ENCODE assay signal across 24 cellular contexts in genomic region chr14:70685480-70686197, GRCh38. TPM values are rescaled to one million over a fixed set of nuclear protein-coding genes. Genes with fewer than 3 reads are reported as not detected.
DNase-seq lines count a peak whose midpoint lies in the region; ATAC-seq and TF ChIP-seq lines count a peak whose summit lies in the region.
"Had no signal": no experiment of that assay in that cellular context is flagged by ENCODE, and none has a peak within 500 bp of the region (broad histone marks: within the 10 kb centered on the region; RNA-seq: fewer than 3 reads in every experiment).

No MANE protein-coding gene starts in this region.

- peak; percentile 98 for ATAC-seq in WTC11
- ATAC-seq: activated CD4-positive, alpha-beta T cell treated with anti-CD3 and anti-CD28 coated beads for 36 hours; left lobe of liver; naive thymus-derived CD4-positive, alpha-beta T cell had no signal

- peak; percentile 32 for DNase-seq in WTC11 (ENCODE audit: low spot score)
- peak; percentile 23 for DNase-seq in fibroblast of peridontal ligament (ENCODE audit: extremely low read depth)
- peak; percentile 72 for DNase-seq in retinal pigment epithelial cell (ENCODE audit: low read depth)
- no peak for DNase-seq in HAP-1 (ENCODE audit: low spot score in 2 of 2)
- DNase-seq in osteocyte (ENCODE audit: extremely low spot score, unreplicated experiment): no peak
- no peak for DNase-seq in left ventricle myocardium inferior
- DNase-seq: activated CD4-positive, alpha-beta T cell treated with anti-CD3 and anti-CD28 coated beads for 36 hours; activated CD8-positive, alpha-beta memory T cell treated with anti-CD3 and anti-CD28 coated beads for 24 hours; activated gamma-delta T cell; activated T-cell treated with anti-CD3 and anti-CD28 coated beads, Interleukin-2, amount 50 U/mL, for 1 hour; EL; head of caudate nucleus; HFFc6; KBM-7; naive thymus-derived CD4-positive, alpha-beta T cell; NCI-H1436 treated with DMSO at 0.1 percent for 48 hours; NCI-H2107; NCI-H510A had no signal

- CTCF ChIA-PET in WTC11 (lab: Charles Lee): interaction anchor here (1.0 to 1.6 kb wide), 2 partner anchors 23 to 28 kb away, joined by 3 to 8 read pairs; no protein-coding TSS in a partner anchor

- H3K9me3 ChIP-seq in HUES48 (ENCODE audit: control insufficient read depth, insufficient read depth, low read length) (no peaks in the 10 kb centered on the region), HAP-1 (no peaks in the 10 kb centered on the region), left ventricle myocardium inferior (replicated peaks) (no peaks in the 10 kb centered on the region)
- H3K9me3 ChIP-seq: breast epithelium, thoracic aorta had no signal

- H3K4me1 ChIP-seq in HUES48 (ENCODE audit: control insufficient read depth, insufficient read depth, low read length) (peaks cover 26% of the 10 kb centered on the region), HAP-1 (no peaks in the 10 kb centered on the region), left ventricle myocardium inferior (no peaks in the 10 kb centered on the region)
- H3K4me1 ChIP-seq: breast epithelium had no signal

- H3K4me1 Mint-ChIP-seq in WTC11 (peaks cover 48% of the 10 kb centered on the region), osteocyte (ENCODE audit: unreplicated experiment) (no peaks in the 10 kb centered on the region)

- H3K27ac ChIP-seq in HUES48 (ENCODE audit: low read depth, low read length) (peak overlapping the region; percentile 38), left ventricle myocardium inferior (replicated peaks) (no peak overlapping the region)
- H3K27ac ChIP-seq: breast epithelium, C4-2B, coronary artery, thoracic aorta had no signal

- H3K9ac ChIP-seq in HUES48 (ENCODE audit: low read depth, low read length): no peak overlapping the region; the same call in 1 of the 2 replicates

- H3K27me3 Mint-ChIP-seq in WTC11 (ENCODE audit: low read depth): no peaks in the 10 kb centered on the region
- H3K27me3 Mint-ChIP-seq in osteocyte (ENCODE audit: unreplicated experiment): peaks cover 2% of the 10 kb centered on the region
- H3K27me3 Mint-ChIP-seq: activated CD4-positive, alpha-beta T cell treated with anti-CD3 and anti-CD28 coated beads for 36 hours; naive thymus-derived CD4-positive, alpha-beta T cell had no signal

- H3K36me3 ChIP-seq in HUES48 (ENCODE audit: control insufficient read depth, insufficient read depth, low read length): no peaks in the 10 kb centered on the region
- no peaks in the 10 kb centered on the region for H3K36me3 ChIP-seq in HAP-1 (replicated peaks)
- no peaks in the 10 kb centered on the region for H3K36me3 ChIP-seq in left ventricle myocardium inferior
- H3K36me3 ChIP-seq: breast epithelium, thoracic aorta had no signal

- in situ Hi-C loops in HAP-1 (cut with MboI; ENCODE audit: low sequenced_read_pairs): no loop called here

- H3K4me3 Mint-ChIP-seq in WTC11 (no peak overlapping the region), osteocyte (ENCODE audit: unreplicated experiment) (no peak overlapping the region)
- H3K4me3 Mint-ChIP-seq: activated CD4-positive, alpha-beta T cell treated with anti-CD3 and anti-CD28 coated beads for 36 hours; HFFc6; naive thymus-derived CD4-positive, alpha-beta T cell had no signal

- H3K27ac Mint-ChIP-seq in WTC11 (no peak overlapping the region), osteocyte (ENCODE audit: unreplicated experiment) (no peak overlapping the region)
- H3K27ac Mint-ChIP-seq: activated CD4-positive, alpha-beta T cell treated with anti-CD3 and anti-CD28 coated beads for 36 hours; HFFc6; naive thymus-derived CD4-positive, alpha-beta T cell had no signal

- POLR2A ChIA-PET in WTC11 (lab: Charles Lee): interaction anchor here (0.9 kb wide), 1 partner anchor 24 kb away, joined by 3 read pairs; no protein-coding TSS in a partner anchor

- intact Hi-C loops in left ventricle myocardium inferior (cut with micrococcal nuclease): no loop called here

- H3K36me3 Mint-ChIP-seq in WTC11 (no peaks in the 10 kb centered on the region), osteocyte (ENCODE audit: unreplicated experiment) (no peaks in the 10 kb centered on the region)

- TF ChIP-seq CTCF in WTC11 (IDR thresholded peaks at IDR 0.05): no peak
- TF ChIP-seq CTCF in retinal pigment epithelial cell (conservative IDR thresholded peaks at IDR 0.05; ENCODE audit: low read depth, low read length): no peak
- no peak for TF ChIP-seq CTCF in osteocyte (IDR thresholded peaks at IDR 0.05)
- TF ChIP-seq CTCF in left ventricle myocardium inferior (IDR thresholded peaks at IDR 0.05; ENCODE audit: borderline replicate concordance): no peak

- no peaks in the 10 kb centered on the region for H3K9me3 Mint-ChIP-seq in WTC11
- no peaks in the 10 kb centered on the region for H3K9me3 Mint-ChIP-seq in osteocyte (ENCODE audit: unreplicated experiment)
- H3K9me3 Mint-ChIP-seq: HFFc6; naive thymus-derived CD4-positive, alpha-beta T cell had no signal

- H3K4me3 ChIP-seq in HUES48 (ENCODE audit: low read depth, low read length): no peak overlapping the region
- H3K4me3 ChIP-seq in retinal pigment epithelial cell (ENCODE audit: low read length): no peak overlapping the region
- H3K4me3 ChIP-seq in HAP-1: no peak overlapping the region
- no peak overlapping the region for H3K4me3 ChIP-seq in left ventricle myocardium inferior
- H3K4me3 ChIP-seq: breast epithelium, coronary artery, thoracic aorta had no signal

- H3K27me3 ChIP-seq in HUES48 (ENCODE audit: control insufficient read depth, insufficient read depth, low read length) (no peaks in the 10 kb centered on the region), HAP-1 (ENCODE audit: low read depth) (no peaks in the 10 kb centered on the region), left ventricle myocardium inferior (ENCODE audit: low read depth) (no peaks in the 10 kb centered on the region)
- H3K27me3 ChIP-seq: breast epithelium had no signal

TF ChIP-seq in WTC11, 78 proteins besides CTCF, POLR2A, EP300 and RAD21:
- TF ChIP-seq ZNF396 (CRISPR knock-in tag; IDR thresholded peaks at IDR 0.05; ENCODE audit: borderline replicate concordance) (no peak), MLX (CRISPR knock-in tag; IDR thresholded peaks at IDR 0.05) (no peak), ELF4 (CRISPR knock-in tag; IDR thresholded peaks at IDR 0.05; ENCODE audit: low read depth) (no peak), FOXK1 (CRISPR knock-in tag; IDR thresholded peaks at IDR 0.05) (no peak)
- TF ChIP-seq, protein P1, sequence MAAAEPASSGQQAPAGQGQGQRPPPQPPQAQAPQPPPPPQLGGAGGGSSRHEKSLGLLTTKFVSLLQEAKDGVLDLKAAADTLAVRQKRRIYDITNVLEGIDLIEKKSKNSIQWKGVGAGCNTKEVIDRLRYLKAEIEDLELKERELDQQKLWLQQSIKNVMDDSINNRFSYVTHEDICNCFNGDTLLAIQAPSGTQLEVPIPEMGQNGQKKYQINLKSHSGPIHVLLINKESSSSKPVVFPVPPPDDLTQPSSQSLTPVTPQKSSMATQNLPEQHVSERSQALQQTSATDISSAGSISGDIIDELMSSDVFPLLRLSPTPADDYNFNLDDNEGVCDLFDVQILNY (CRISPR knock-in tag; IDR thresholded peaks at IDR 0.05): no peak

RNA-seq across cellular contexts. Expression of gene TTC9, which starts 43.9 kb away (rescaled TPM):
- total RNA-seq in WTC11 (2021): 21.4 to 26.2 TPM (median 22.5 TPM) in 3 replicates
- total RNA-seq in osteocyte: 0.99 and 1.2 TPM in 2 replicates
- 1.9 TPM for total RNA-seq in left ventricle myocardium inferior

Comparison
In these comparisons a context has a peak if more than half of its experiments do, and no peak if none do; other contexts are left out.
1. DNase-seq: peak in WTC11 (single experiment), fibroblast of peridontal ligament (single experiment) and retinal pigment epithelial cell (single experiment); none in HAP-1 (0 of 2), osteocyte (single experiment) and left ventricle myocardium inferior (single experiment).